ENCODE assay signal across 23 cellular contexts in genomic region chr15:78321786-78322185, GRCh38. TPM values are rescaled to one million over a fixed set of nuclear protein-coding genes. Genes with fewer than 3 reads are reported as not detected.
DNase-seq lines count a peak whose midpoint lies in the region; ATAC-seq and TF ChIP-seq lines count a peak whose summit lies in the region.
"Had no signal": no experiment of that assay in that cellular context is flagged by ENCODE, and none has a peak within 500 bp of the region (broad histone marks: within the 10 kb centered on the region; RNA-seq: fewer than 3 reads in every experiment).

No MANE protein-coding gene starts in this region.

- peak overlapping the region; percentile 67; the same call in 1 of the 2 replicates for H3K9ac ChIP-seq in iPS-20b (ENCODE audit: low read depth, low read length)
- H3K9ac ChIP-seq in neuronal stem cell (ENCODE audit: low read depth, low read length, poor library complexity), result peak overlapping the region; percentile 27

- no peak overlapping the region for H4K8ac ChIP-seq in neuronal stem cell (ENCODE audit: low read depth, low read length)

- H3K4me3 ChIP-seq in H7 (ENCODE audit: insufficient read depth, low read depth, low read length), result no peak overlapping the region
- no peak overlapping the region for H3K4me3 ChIP-seq in iPS-20b (ENCODE audit: low read length)
- no peak overlapping the region for H3K4me3 ChIP-seq in neuronal stem cell (ENCODE audit: low read length in 2 of 2)
- H3K4me3 ChIP-seq: cardiac muscle cell, gastroesophageal sphincter, pancreas, sigmoid colon had no signal

- H2BK5ac ChIP-seq in neuronal stem cell (ENCODE audit: low read length), result peak overlapping the region; percentile 46

- peak overlapping the region; percentile 89 for H4K91ac ChIP-seq in neuronal stem cell (ENCODE audit: low read depth, low read length, poor library complexity)

- H3K9me3 Mint-ChIP-seq in WTC11, result no peaks in the 10 kb centered on the region
- H3K9me3 Mint-ChIP-seq in activated naive CD8-positive, alpha-beta T cell treated with anti-CD3 and anti-CD28 coated beads for 36 hours, result no peaks in the 10 kb centered on the region
- H3K9me3 Mint-ChIP-seq: activated CD4-positive, alpha-beta memory T cell treated with anti-CD3 and anti-CD28 coated beads for 36 hours; CD4-positive, CD25-positive, alpha-beta regulatory T cell; dendritic cell treated with granulocyte-macrophage colony-stimulating factor and Interleukin-4, amounts not matched to agents 40 ng/mL and 50 ng/mL, for 4 days had no signal

- H3K27ac ChIP-seq in iPS-20b (ENCODE audit: low read length), result no peak overlapping the region
- no peak overlapping the region for H3K27ac ChIP-seq in neuronal stem cell (replicated peaks; ENCODE audit: low read length)
- H3K27ac ChIP-seq: cardiac muscle cell, gastroesophageal sphincter, pancreas, sigmoid colon, WERI-Rb-1 had no signal

- peak overlapping the region; percentile 21 for H2BK120ac ChIP-seq in neuronal stem cell (ENCODE audit: low read depth, low read length)

- H3K4ac ChIP-seq in neuronal stem cell (ENCODE audit: low read length), result peak overlapping the region; percentile 54

- H3K23ac ChIP-seq in neuronal stem cell (ENCODE audit: low read depth, low read length, poor library complexity), result no peak overlapping the region

- H3K27me3 Mint-ChIP-seq in WTC11 (ENCODE audit: low read depth), result no peaks in the 10 kb centered on the region
- H3K27me3 Mint-ChIP-seq in activated naive CD8-positive, alpha-beta T cell treated with anti-CD3 and anti-CD28 coated beads for 36 hours, result peaks cover 3% of the 10 kb centered on the region
- H3K27me3 Mint-ChIP-seq: activated CD4-positive, alpha-beta memory T cell treated with anti-CD3 and anti-CD28 coated beads for 36 hours; dendritic cell treated with granulocyte-macrophage colony-stimulating factor and Interleukin-4, amounts not matched to agents 40 ng/mL and 50 ng/mL, for 4 days had no signal

- peak overlapping the region; percentile 63 for H2BK12ac ChIP-seq in neuronal stem cell (ENCODE audit: low read length)

- no CpG with 5 or more reads among the region's 4 CpGs for WGBS in neuronal stem cell (ENCODE audit: extremely low coverage in 2 of 2, insufficient read length in 2 of 2, insufficient replicate concordance in 1 of 2), 2 donors

- H3K9me3 ChIP-seq in iPS-20b (ENCODE audit: insufficient read depth, low read depth, low read length) (no peaks in the 10 kb centered on the region), neuronal stem cell (replicated peaks in 1 of 2; ENCODE audit: control insufficient read depth in 2 of 2, insufficient read depth in 1 of 2, low read depth in 1 of 2, low read length in 2 of 2) (no peaks in the 10 kb centered on the region)
- H3K9me3 ChIP-seq: gastroesophageal sphincter, pancreas, sigmoid colon had no signal

- H3K4me2 ChIP-seq in neuronal stem cell (ENCODE audit: insufficient read depth, low read length, poor library complexity, severe bottlenecking), result no peak overlapping the region

- H3K27ac Mint-ChIP-seq in WTC11, result peak overlapping the region; percentile 54; the same call in 1 of the 2 replicates
- H3K27ac Mint-ChIP-seq in activated naive CD8-positive, alpha-beta T cell treated with anti-CD3 and anti-CD28 coated beads for 36 hours, result no peak overlapping the region
- H3K27ac Mint-ChIP-seq: activated CD4-positive, alpha-beta memory T cell treated with anti-CD3 and anti-CD28 coated beads for 36 hours; CD4-positive, CD25-positive, alpha-beta regulatory T cell; dendritic cell treated with granulocyte-macrophage colony-stimulating factor and Interleukin-4, amounts not matched to agents 40 ng/mL and 50 ng/mL, for 4 days had no signal

- peak overlapping the region; percentile 95 for H2BK15ac ChIP-seq in neuronal stem cell (ENCODE audit: low read length)

- no peak for TF ChIP-seq CTCF in WTC11 (IDR thresholded peaks at IDR 0.05)

- H2AFZ ChIP-seq in neuronal stem cell (ENCODE audit: low read length), result peak overlapping the region; percentile 84

- no peaks in the 10 kb centered on the region for H3K79me1 ChIP-seq in neuronal stem cell (ENCODE audit: low read depth, low read length)

- H3K36me3 ChIP-seq in H7 (replicated peaks; ENCODE audit: control insufficient read depth, insufficient read depth, low read length) (no peaks in the 10 kb centered on the region), iPS-20b (ENCODE audit: insufficient read depth, low read depth, low read length) (no peaks in the 10 kb centered on the region), neuronal stem cell (replicated peaks in 1 of 2; ENCODE audit: control insufficient read depth in 2 of 2, insufficient read depth in 2 of 2, low read length in 2 of 2) (no peaks in the 10 kb centered on the region)
- H3K36me3 ChIP-seq: cardiac muscle cell, gastroesophageal sphincter, pancreas, sigmoid colon, WERI-Rb-1 had no signal

- no peak overlapping the region; the same call in 1 of the 2 replicates for H3K4me3 Mint-ChIP-seq in WTC11
- H3K4me3 Mint-ChIP-seq in activated naive CD8-positive, alpha-beta T cell treated with anti-CD3 and anti-CD28 coated beads for 36 hours, result no peak overlapping the region
- H3K4me3 Mint-ChIP-seq: activated CD4-positive, alpha-beta memory T cell treated with anti-CD3 and anti-CD28 coated beads for 36 hours; CD4-positive, CD25-positive, alpha-beta regulatory T cell; dendritic cell treated with granulocyte-macrophage colony-stimulating factor and Interleukin-4, amounts not matched to agents 40 ng/mL and 50 ng/mL, for 4 days had no signal

- CTCF ChIA-PET in WTC11 (lab: Charles Lee), result interaction anchor here (0.8 to 2.5 kb wide), 9 partner anchors 10 to 419 kb away, joined by 3 to 13 read pairs (median 5); partner anchors contain the start of gene CRABP1

- peak overlapping the region; percentile 82 for H3K14ac ChIP-seq in neuronal stem cell (ENCODE audit: low read length)

- H3K36me3 Mint-ChIP-seq in WTC11, result no peaks in the 10 kb centered on the region
- H3K36me3 Mint-ChIP-seq in activated naive CD8-positive, alpha-beta T cell treated with anti-CD3 and anti-CD28 coated beads for 36 hours, result no peaks in the 10 kb centered on the region
- H3K36me3 Mint-ChIP-seq: activated CD4-positive, alpha-beta memory T cell treated with anti-CD3 and anti-CD28 coated beads for 36 hours; CD4-positive, CD25-positive, alpha-beta regulatory T cell had no signal

- H3K4me1 Mint-ChIP-seq in WTC11, result peaks cover 45% of the 10 kb centered on the region
- no peaks in the 10 kb centered on the region for H3K4me1 Mint-ChIP-seq in activated naive CD8-positive, alpha-beta T cell treated with anti-CD3 and anti-CD28 coated beads for 36 hours
- H3K4me1 Mint-ChIP-seq: CD4-positive, CD25-positive, alpha-beta regulatory T cell had no signal

- ATAC-seq in WTC11, result peak; percentile 12
- ATAC-seq: gastroesophageal sphincter, left colon, pancreas had no signal

- H3K4me1 ChIP-seq in iPS-20b (ENCODE audit: insufficient read depth, low read length) (peaks cover 23% of the 10 kb centered on the region), neuronal stem cell (ENCODE audit: control insufficient read depth in 2 of 2, insufficient read depth in 1 of 2, low read depth in 1 of 2, low read length in 2 of 2) (peaks cover 41 to 48% of the 10 kb centered on the region in 2 donors)
- H3K4me1 ChIP-seq: gastroesophageal sphincter, pancreas had no signal

- peak overlapping the region; percentile 92 for H2AK5ac ChIP-seq in neuronal stem cell (ENCODE audit: low read depth, low read length)

- H3K27me3 ChIP-seq in H7 (ENCODE audit: control insufficient read depth, insufficient read depth, low read length) (no peaks in the 10 kb centered on the region), iPS-20b (ENCODE audit: insufficient read depth, low read length) (no peaks in the 10 kb centered on the region), neuronal stem cell (ENCODE audit: control insufficient read depth in 3 of 3, insufficient read depth in 3 of 3, low read depth in 1 of 3, low read length in 3 of 3) (no peaks in the 10 kb centered on the region)
- H3K27me3 ChIP-seq: cardiac muscle cell, gastroesophageal sphincter, pancreas, sigmoid colon had no signal

- POLR2A ChIA-PET in WTC11 (lab: Charles Lee), result no interaction called here

- peak overlapping the region; percentile 94 for H3K18ac ChIP-seq in neuronal stem cell (ENCODE audit: low read length)

- DNase-seq in H7, result peak; percentile 52
- DNase-seq in WTC11 (ENCODE audit: low spot score), result no peak
- DNase-seq in neuronal stem cell (ENCODE audit: low spot score), result no peak
- no peak for DNase-seq in AG20443 (ENCODE audit: low spot score)
- no peak for DNase-seq in hypothalamus (lab: John Stamatoyannopoulos, UW)
- DNase-seq in COLO668 (lab: John Stamatoyannopoulos, UW; ENCODE audit: unreplicated experiment), result no peak
- no peak for DNase-seq in activated naive CD8-positive, alpha-beta T cell treated with anti-CD3 and anti-CD28 coated beads for 36 hours
- DNase-seq: activated CD4-positive, alpha-beta memory T cell treated with anti-CD3 and anti-CD28 coated beads for 36 hours; activated effector memory CD4-positive, alpha-beta T cell treated with anti-CD3 and anti-CD28 coated beads, Interleukin-2, amount 50 U/mL, for 16 hours; CD4-positive, CD25-positive, alpha-beta regulatory T cell; GF-D8; left colon; NCI-H1694 treated with DMSO at 0.1 percent for 48 hours; OCI-M1; SIG-M5; sigmoid colon; T-helper 2 cell; WERI-Rb-1 had no signal

RNA-seq across cellular contexts. Expression of gene CRABP1, which starts 18.4 kb away (rescaled TPM):
- 744 and 864 TPM in 2 replicates for total RNA-seq in H7 (2014; rRNA removed; shearing (Covaris generic))
- total RNA-seq in WTC11 (2021), result 374 to 444 TPM (median 377 TPM) in 3 replicates
- 1,930 TPM for polyA plus RNA-seq in neuronal stem cell (2013, experiment 1 of 2)
- 1,905 TPM for polyA plus RNA-seq in neuronal stem cell (2013, experiment 2 of 2)
- total RNA-seq in activated naive CD8-positive, alpha-beta T cell treated with anti-CD3 and anti-CD28 coated beads for 36 hours, result not detected
- total RNA-seq: activated CD4-positive, alpha-beta memory T cell treated with anti-CD3 and anti-CD28 coated beads for 36 hours; CD4-positive, CD25-positive, alpha-beta regulatory T cell had no signal
- polyA plus RNA-seq: CD4-positive, CD25-positive, alpha-beta regulatory T cell had no signal

RNA-seq across cellular contexts. Expression of gene SKIC8, which starts 22.4 kb away (rescaled TPM):
- 64.0 and 87.1 TPM in 2 replicates for total RNA-seq in H7 (2014; rRNA removed; shearing (Covaris generic))
- total RNA-seq in WTC11 (2021), result 49.5 to 55.6 TPM (median 50.9 TPM) in 3 replicates
- polyA plus RNA-seq in neuronal stem cell (2013, experiment 1 of 2), result 34.0 TPM
- 34.5 TPM for polyA plus RNA-seq in neuronal stem cell (2013, experiment 2 of 2)
- 10 to 100 TPM; 71.9 to 73.8 TPM for total RNA-seq in activated naive CD8-positive, alpha-beta T cell treated with anti-CD3 and anti-CD28 coated beads for 36 hours

RNA-seq across cellular contexts. Expression of gene DNAJA4, which starts 57.4 kb away (rescaled TPM):
- 0.03 and 0.11 TPM in 2 replicates for total RNA-seq in H7 (2014; rRNA removed; shearing (Covaris generic))
- 7.8 to 10.1 TPM (median 9.8 TPM) in 3 replicates for total RNA-seq in WTC11 (2021)
- polyA plus RNA-seq in neuronal stem cell (2013, experiment 1 of 2), result 0.08 TPM
- 0.06 TPM for polyA plus RNA-seq in neuronal stem cell (2013, experiment 2 of 2)
- total RNA-seq in activated naive CD8-positive, alpha-beta T cell treated with anti-CD3 and anti-CD28 coated beads for 36 hours, result 10 to 100 TPM; 36.8 to 39.3 TPM

Comparison
In these comparisons a context has a peak if more than half of its experiments do, and no peak if none do; other contexts are left out.
1. RNA of gene CRABP1, which starts 18.4 kb away (total RNA-seq): 744 to 864 TPM in H7 and 374 to 444 TPM in WTC11; not detected in activated naive CD8-positive, alpha-beta T cell treated with anti-CD3 and anti-CD28 coated beads for 36 hours; every median in the first group is over 100 times any median in the second.